26 cellular contexts compared by ENCODE assay signal in the genomic region with DNA sequence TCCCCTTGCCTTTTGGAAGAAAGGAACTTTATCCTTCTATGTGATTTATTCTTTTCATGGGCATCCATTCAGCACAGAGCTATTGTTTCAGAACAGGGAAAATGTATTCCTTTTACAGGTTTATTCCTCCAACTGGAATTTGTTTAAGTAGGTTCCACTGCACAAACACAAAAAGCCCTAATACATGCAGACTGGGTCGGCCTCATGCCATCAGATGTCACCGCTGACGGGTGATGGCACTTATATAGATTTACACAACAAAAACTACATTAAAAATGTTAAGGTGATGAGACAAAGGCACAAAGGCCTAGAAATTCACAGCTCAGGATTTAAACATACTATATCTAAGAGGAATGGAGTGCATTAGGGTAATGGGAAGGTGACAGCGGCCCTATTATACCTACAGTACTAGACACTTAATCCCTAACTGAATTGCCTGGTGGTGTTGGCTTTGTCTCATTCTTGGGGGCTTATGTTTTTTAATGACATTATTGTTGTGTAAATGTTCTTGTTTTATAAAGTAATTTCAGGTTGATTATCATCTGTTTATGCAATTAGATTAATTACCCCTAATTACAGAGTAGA.
"Had no signal": no experiment of that assay in that cellular context is flagged by ENCODE, and none has a peak within 500 bp of the region (broad histone marks: within the 10 kb centered on the region; RNA-seq: fewer than 3 reads in every experiment).

No MANE protein-coding gene starts in this region.

- H3K27me3 Mint-ChIP-seq: effector memory CD8-positive, alpha-beta T cell; memory B cell; natural killer cell treated with Interleukin-12 subunit alpha and Interleukin-12 subunit beta and Interleukin-15 and Interleukin-18, amount 100 ng/mL, for 72 hours had no signal

- H3K4me1 Mint-ChIP-seq: memory B cell; naive B cell; stimulated activated effector memory CD8-positive, alpha-beta T cell treated with anti-CD3 and anti-CD28 coated beads, Interleukin-12 subunit alpha, Interleukin-12 subunit beta, amount 100 ng/mL, for 72 hours had no signal

- H3K9me3 ChIP-seq: gastrocnemius medialis, lower lobe of right lung, mucosa of descending colon, ovary, psoas muscle, sigmoid colon, stomach, thyroid gland had no signal

- H3K4me1 ChIP-seq: gastrocnemius medialis, lower lobe of right lung, psoas muscle, sigmoid colon, stomach, thyroid gland had no signal

- ATAC-seq: effector memory CD8-positive, alpha-beta T cell; gastrocnemius medialis; left ventricle myocardium superior; lower lobe of right lung; mucosa of descending colon; natural killer cell treated with Interleukin-12 subunit alpha and Interleukin-12 subunit beta and Interleukin-15 and Interleukin-18, amount 100 ng/mL, for 72 hours; psoas muscle; right cardiac atrium; stimulated activated effector memory CD8-positive, alpha-beta T cell treated with anti-CD3 and anti-CD28 coated beads, Interleukin-12 subunit alpha, Interleukin-12 subunit beta, amount 100 ng/mL, for 72 hours had no signal

- H3K36me3 ChIP-seq: gastrocnemius medialis, lower lobe of right lung, ovary, sigmoid colon, stomach, thyroid gland had no signal

- H3K4me3 Mint-ChIP-seq: effector memory CD8-positive, alpha-beta T cell; memory B cell; mesothelial cell of epicardium; naive B cell; natural killer cell treated with Interleukin-12 subunit alpha and Interleukin-12 subunit beta and Interleukin-15 and Interleukin-18, amount 100 ng/mL, for 72 hours; stimulated activated effector memory CD8-positive, alpha-beta T cell treated with anti-CD3 and anti-CD28 coated beads, Interleukin-12 subunit alpha, Interleukin-12 subunit beta, amount 100 ng/mL, for 72 hours had no signal

- H3K27me3 ChIP-seq: gastrocnemius medialis, ovary, sigmoid colon, thyroid gland had no signal

- H3K27ac ChIP-seq: gastrocnemius medialis, lower lobe of right lung, ovary, psoas muscle, sigmoid colon, stomach, thyroid gland had no signal

- H3K9me3 Mint-ChIP-seq: stimulated activated effector memory CD8-positive, alpha-beta T cell treated with anti-CD3 and anti-CD28 coated beads, Interleukin-12 subunit alpha, Interleukin-12 subunit beta, amount 100 ng/mL, for 72 hours had no signal

- DNase-seq: cerebellar nuclear complex; cortex of kidney; effector memory CD8-positive, alpha-beta T cell; erythroblast; gastrocnemius medialis; head of caudate nucleus; kidney glomerular epithelial cell; left ventricle myocardium superior; lower lobe of right lung; mucosa of descending colon; naive B cell; occipital lobe; ovary; posterior cingulate gyrus; psoas muscle; right cardiac atrium; sigmoid colon; stimulated activated CD4-positive, alpha-beta T cell treated with anti-CD3 and anti-CD28 coated beads, Interleukin-2, amount 100 ng/mL, for 24 hours; stimulated activated CD4-positive, alpha-beta T cell treated with anti-CD3 and anti-CD28 coated beads, Interleukin-4, amount 100 ng/mL, for 24 hours; stimulated activated naive CD4-positive, alpha-beta T cell treated with Interleukin-2 at 50 U/mL for 16 hours; stomach; thyroid gland had no signal

- H3K27ac Mint-ChIP-seq: effector memory CD8-positive, alpha-beta T cell; memory B cell; mesothelial cell of epicardium; naive B cell; natural killer cell treated with Interleukin-12 subunit alpha and Interleukin-12 subunit beta and Interleukin-15 and Interleukin-18, amount 100 ng/mL, for 72 hours; stimulated activated effector memory CD8-positive, alpha-beta T cell treated with anti-CD3 and anti-CD28 coated beads, Interleukin-12 subunit alpha, Interleukin-12 subunit beta, amount 100 ng/mL, for 72 hours had no signal

- H3K4me3 ChIP-seq: gastrocnemius medialis, lower lobe of right lung, mucosa of descending colon, ovary, psoas muscle, sigmoid colon, stomach, thyroid gland had no signal

- H3K36me3 Mint-ChIP-seq: memory B cell; mesothelial cell of epicardium; naive B cell; natural killer cell treated with Interleukin-12 subunit alpha and Interleukin-12 subunit beta and Interleukin-15 and Interleukin-18, amount 100 ng/mL, for 72 hours; stimulated activated effector memory CD8-positive, alpha-beta T cell treated with anti-CD3 and anti-CD28 coated beads, Interleukin-12 subunit alpha, Interleukin-12 subunit beta, amount 100 ng/mL, for 72 hours had no signal
